1 cellular context compared by ENCODE assay signal in the genomic region with DNA sequence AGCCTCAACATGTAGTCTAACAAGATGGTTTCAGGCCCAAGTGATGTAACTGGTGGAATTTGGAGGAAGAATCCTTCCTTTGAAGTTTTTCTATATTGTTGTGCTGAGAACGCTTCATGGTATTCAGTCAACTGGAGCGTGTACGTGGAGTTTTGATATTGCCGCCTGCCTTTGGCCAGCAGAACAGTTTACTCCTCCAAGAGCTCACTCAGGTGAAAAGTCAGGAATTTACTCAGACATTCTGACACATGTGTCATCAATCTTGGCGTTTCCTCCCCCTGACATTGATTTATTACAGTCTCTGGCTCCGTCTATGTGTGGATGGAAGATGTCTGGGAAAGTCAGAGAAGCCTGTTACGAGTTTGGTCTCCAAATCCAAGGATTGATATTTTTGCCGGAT.
TF ChIP-seq lines count a peak whose summit lies in the region.

No MANE protein-coding gene starts in this region.

TF ChIP-seq in HepG2, 621 proteins besides CTCF, POLR2A, EP300 and RAD21:
- TF ChIP-seq NPAS2 (CRISPR knock-in tag; IDR thresholded peaks at IDR 0.05; ENCODE audit: borderline replicate concordance): no peak
- TF ChIP-seq, protein P1, sequence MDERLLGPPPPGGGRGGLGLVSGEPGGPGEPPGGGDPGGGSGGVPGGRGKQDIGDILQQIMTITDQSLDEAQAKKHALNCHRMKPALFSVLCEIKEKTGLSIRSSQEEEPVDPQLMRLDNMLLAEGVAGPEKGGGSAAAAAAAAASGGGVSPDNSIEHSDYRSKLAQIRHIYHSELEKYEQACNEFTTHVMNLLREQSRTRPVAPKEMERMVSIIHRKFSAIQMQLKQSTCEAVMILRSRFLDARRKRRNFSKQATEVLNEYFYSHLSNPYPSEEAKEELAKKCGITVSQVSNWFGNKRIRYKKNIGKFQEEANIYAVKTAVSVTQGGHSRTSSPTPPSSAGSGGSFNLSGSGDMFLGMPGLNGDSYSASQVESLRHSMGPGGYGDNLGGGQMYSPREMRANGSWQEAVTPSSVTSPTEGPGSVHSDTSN (CRISPR knock-in tag; IDR thresholded peaks at IDR 0.05): peak; percentile 22; the same call in 1 of the 2 replicates
